In the genomic region with DNA sequence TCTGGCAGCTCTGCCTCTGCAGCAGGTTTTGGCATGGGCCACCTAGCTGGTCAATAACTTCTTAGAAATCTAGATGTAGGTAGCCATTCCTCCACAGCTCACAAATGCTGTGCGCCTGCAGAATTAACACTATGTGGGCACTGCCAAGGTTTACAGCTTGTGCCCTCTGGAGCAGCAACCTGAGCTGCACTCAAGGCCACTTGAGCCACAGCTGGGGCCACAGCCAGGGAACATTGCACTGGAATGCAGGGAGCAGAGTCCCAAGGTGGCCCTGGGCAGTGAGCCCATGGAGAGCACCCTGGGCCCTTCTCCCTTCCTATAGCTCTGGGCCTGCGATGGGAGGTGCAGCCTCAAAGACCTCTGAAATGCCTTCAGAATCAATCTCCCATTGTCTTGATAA, we compare ENCODE assay signal across 15 cellular contexts.
"Had no signal": no experiment of that assay in that cellular context is flagged by ENCODE, and none has a peak within 500 bp of the region (broad histone marks: within the 10 kb centered on the region; RNA-seq: fewer than 3 reads in every experiment).

No MANE protein-coding gene starts in this region.

- H3K4me3 ChIP-seq: dorsolateral prefrontal cortex, heart left ventricle, neural progenitor cell, ovary, smooth muscle cell, testis, uterus had no signal

- H3K9me3 ChIP-seq: heart left ventricle, ovary, testis, uterus had no signal

- H3K27ac ChIP-seq: dorsolateral prefrontal cortex, heart left ventricle, neural progenitor cell, ovary, testis, uterus had no signal

- H3K27me3 ChIP-seq: dorsolateral prefrontal cortex, heart left ventricle, neural progenitor cell, ovary, testis, uterus had no signal

- H3K36me3 ChIP-seq: heart left ventricle, neural progenitor cell, ovary, uterus had no signal

- H3K4me1 ChIP-seq: heart left ventricle, neural progenitor cell, testis, uterus had no signal

- H2AFZ ChIP-seq: neural progenitor cell had no signal

- ATAC-seq: heart left ventricle, right cardiac atrium had no signal

- DNase-seq: cortex of kidney; dorsolateral prefrontal cortex; effector CD8-positive, alpha-beta T cell; hippocampal formation; nucleus accumbens; ovary; right cardiac atrium; stimulated activated CD4-positive, alpha-beta T cell treated with anti-CD3 and anti-CD28 coated beads, Interleukin-2, amount 100 ng/mL, for 48 hours; testis; trophoblast cell; uterus had no signal

- FAIRE-seq: frontal cortex had no signal

- H3K4me2 ChIP-seq: neural progenitor cell, smooth muscle cell had no signal

- H3K9ac ChIP-seq: neural progenitor cell had no signal
